Comparison of ENCODE assay signal across 2 cellular contexts in the genomic region with DNA sequence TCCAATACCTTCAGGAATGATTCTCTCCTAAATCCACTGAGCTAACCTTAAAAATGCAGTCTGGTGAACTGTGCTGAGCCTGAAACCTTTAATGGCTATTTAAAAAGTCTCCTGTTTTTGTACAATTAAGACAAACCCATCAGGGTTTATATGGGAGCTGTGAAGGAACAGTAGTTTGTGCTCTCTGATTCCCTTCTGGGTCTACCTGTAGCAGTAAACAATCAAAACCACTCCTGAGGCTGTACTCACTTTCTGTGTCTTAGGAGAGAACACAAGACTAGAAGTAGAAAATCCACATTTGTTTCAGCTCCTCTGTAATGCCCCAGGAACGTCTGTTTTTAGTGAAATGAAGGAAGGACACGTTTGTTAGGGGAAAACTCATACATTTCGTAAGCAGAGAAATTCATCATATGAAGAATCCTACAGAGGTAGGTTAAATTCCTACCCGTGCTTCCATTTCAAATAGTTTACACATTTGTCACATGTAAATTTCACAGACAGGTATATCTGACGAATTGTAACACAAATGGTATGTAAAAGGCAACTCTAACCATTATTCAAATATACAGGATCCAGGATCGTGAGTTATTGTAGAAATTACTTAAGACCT.
TF ChIP-seq lines count a peak whose summit lies in the region.

No MANE protein-coding gene starts in this region.

TF ChIP-seq in A549, 52 proteins besides CTCF, POLR2A, EP300 and RAD21:
- TF ChIP-seq PHF8 (IDR thresholded peaks at IDR 0.05; ENCODE audit: borderline replicate concordance, low read depth) (no peak), CBX2 (IDR thresholded peaks at IDR 0.05; ENCODE audit: borderline replicate concordance, low read depth) (no peak), FOSL2 (IDR thresholded peaks at IDR 0.05) (no peak), FOSL2 (CRISPR knock-in tag; IDR thresholded peaks at IDR 0.05) (no peak), RFX5 (IDR thresholded peaks at IDR 0.05) (no peak), POLR2AphosphoS2 (conservative IDR thresholded peaks at IDR 0.05; ENCODE audit: low read length) (no peak), TFCP2L1 (CRISPR knock-in tag; IDR thresholded peaks at IDR 0.05) (no peak), RCOR1 (IDR thresholded peaks at IDR 0.05; ENCODE audit: low read depth, low read length) (no peak), HOXA7 (CRISPR knock-in tag; IDR thresholded peaks at IDR 0.05) (no peak), NPAS2 (CRISPR knock-in tag; IDR thresholded peaks at IDR 0.05; ENCODE audit: borderline replicate concordance) (no peak), KDM5A (IDR thresholded peaks at IDR 0.05) (no peak), HEYL (CRISPR knock-in tag; IDR thresholded peaks at IDR 0.05) (no peak)
- TF ChIP-seq, protein P1, sequence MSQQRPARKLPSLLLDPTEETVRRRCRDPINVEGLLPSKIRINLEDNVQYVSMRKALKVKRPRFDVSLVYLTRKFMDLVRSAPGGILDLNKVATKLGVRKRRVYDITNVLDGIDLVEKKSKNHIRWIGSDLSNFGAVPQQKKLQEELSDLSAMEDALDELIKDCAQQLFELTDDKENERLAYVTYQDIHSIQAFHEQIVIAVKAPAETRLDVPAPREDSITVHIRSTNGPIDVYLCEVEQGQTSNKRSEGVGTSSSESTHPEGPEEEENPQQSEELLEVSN (IDR thresholded peaks at IDR 0.05; ENCODE audit: borderline replicate concordance, low read depth), result no peak
- TF ChIP-seq, protein P2, sequence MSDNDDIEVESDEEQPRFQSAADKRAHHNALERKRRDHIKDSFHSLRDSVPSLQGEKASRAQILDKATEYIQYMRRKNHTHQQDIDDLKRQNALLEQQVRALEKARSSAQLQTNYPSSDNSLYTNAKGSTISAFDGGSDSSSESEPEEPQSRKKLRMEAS (IDR thresholded peaks at IDR 0.05), result no peak

TF ChIP-seq in GM12878, 131 proteins besides CTCF, POLR2A, EP300 and RAD21:
- TF ChIP-seq RFX5 (IDR thresholded peaks at IDR 0.05; ENCODE audit: low read depth, low read length) (no peak), SMC3 (IDR thresholded peaks at IDR 0.05; ENCODE audit: borderline replicate concordance, low read length) (no peak), NRF1 (conservative IDR thresholded peaks at IDR 0.05; ENCODE audit: low read depth, low read length) (no peak), CHD4 (IDR thresholded peaks at IDR 0.05) (no peak), POLR2AphosphoS2 (IDR thresholded peaks at IDR 0.05; ENCODE audit: low read depth, low read length) (no peak), TCF12 (IDR thresholded peaks at IDR 0.05; ENCODE audit: low read depth, low read length) (no peak), ZZZ3 (IDR thresholded peaks at IDR 0.05; ENCODE audit: control insufficient read depth, insufficient read length, low read depth) (no peak), RELA (IDR thresholded peaks at IDR 0.05; ENCODE audit: borderline replicate concordance, partially characterized antibody) (no peak), MYC (IDR thresholded peaks at IDR 0.05; ENCODE audit: insufficient read depth, insufficient read length, insufficient replicate concordance, low read length, severe bottlenecking) (no peak), TCF3 (IDR thresholded peaks at IDR 0.05; ENCODE audit: borderline replicate concordance, insufficient read depth, low read depth, low read length) (no peak), TARDBP (IDR thresholded peaks at IDR 0.05; ENCODE audit: borderline replicate concordance) (no peak), CEBPB (IDR thresholded peaks at IDR 0.05; ENCODE audit: borderline replicate concordance in 1 of 2, low read depth in 2 of 2, low read length in 2 of 2) (no peak), HDGF (IDR thresholded peaks at IDR 0.05) (no peak), ZSCAN29 (IDR thresholded peaks at IDR 0.05) (no peak), SRF (IDR thresholded peaks at IDR 0.05; ENCODE audit: low read depth in 2 of 2, low read length in 2 of 2) (no peak)
- TF ChIP-seq, protein P3, sequence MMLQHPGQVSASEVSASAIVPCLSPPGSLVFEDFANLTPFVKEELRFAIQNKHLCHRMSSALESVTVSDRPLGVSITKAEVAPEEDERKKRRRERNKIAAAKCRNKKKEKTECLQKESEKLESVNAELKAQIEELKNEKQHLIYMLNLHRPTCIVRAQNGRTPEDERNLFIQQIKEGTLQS (IDR thresholded peaks at IDR 0.05; ENCODE audit: borderline replicate concordance, extremely low read depth, low read depth, low read length), result no peak
- TF ChIP-seq, protein P4, sequence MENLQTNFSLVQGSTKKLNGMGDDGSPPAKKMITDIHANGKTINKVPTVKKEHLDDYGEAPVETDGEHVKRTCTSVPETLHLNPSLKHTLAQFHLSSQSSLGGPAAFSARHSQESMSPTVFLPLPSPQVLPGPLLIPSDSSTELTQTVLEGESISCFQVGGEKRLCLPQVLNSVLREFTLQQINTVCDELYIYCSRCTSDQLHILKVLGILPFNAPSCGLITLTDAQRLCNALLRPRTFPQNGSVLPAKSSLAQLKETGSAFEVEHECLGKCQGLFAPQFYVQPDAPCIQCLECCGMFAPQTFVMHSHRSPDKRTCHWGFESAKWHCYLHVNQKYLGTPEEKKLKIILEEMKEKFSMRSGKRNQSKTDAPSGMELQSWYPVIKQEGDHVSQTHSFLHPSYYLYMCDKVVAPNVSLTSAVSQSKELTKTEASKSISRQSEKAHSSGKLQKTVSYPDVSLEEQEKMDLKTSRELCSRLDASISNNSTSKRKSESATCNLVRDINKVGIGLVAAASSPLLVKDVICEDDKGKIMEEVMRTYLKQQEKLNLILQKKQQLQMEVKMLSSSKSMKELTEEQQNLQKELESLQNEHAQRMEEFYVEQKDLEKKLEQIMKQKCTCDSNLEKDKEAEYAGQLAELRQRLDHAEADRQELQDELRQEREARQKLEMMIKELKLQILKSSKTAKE (IDR thresholded peaks at IDR 0.05; ENCODE audit: low read depth, poor library complexity, severe bottlenecking), result no peak
- TF ChIP-seq, protein P5, sequence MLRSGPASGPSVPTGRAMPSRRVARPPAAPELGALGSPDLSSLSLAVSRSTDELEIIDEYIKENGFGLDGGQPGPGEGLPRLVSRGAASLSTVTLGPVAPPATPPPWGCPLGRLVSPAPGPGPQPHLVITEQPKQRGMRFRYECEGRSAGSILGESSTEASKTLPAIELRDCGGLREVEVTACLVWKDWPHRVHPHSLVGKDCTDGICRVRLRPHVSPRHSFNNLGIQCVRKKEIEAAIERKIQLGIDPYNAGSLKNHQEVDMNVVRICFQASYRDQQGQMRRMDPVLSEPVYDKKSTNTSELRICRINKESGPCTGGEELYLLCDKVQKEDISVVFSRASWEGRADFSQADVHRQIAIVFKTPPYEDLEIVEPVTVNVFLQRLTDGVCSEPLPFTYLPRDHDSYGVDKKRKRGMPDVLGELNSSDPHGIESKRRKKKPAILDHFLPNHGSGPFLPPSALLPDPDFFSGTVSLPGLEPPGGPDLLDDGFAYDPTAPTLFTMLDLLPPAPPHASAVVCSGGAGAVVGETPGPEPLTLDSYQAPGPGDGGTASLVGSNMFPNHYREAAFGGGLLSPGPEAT (IDR thresholded peaks at IDR 0.05; ENCODE audit: low read depth), result no peak
- TF ChIP-seq, protein P6, sequence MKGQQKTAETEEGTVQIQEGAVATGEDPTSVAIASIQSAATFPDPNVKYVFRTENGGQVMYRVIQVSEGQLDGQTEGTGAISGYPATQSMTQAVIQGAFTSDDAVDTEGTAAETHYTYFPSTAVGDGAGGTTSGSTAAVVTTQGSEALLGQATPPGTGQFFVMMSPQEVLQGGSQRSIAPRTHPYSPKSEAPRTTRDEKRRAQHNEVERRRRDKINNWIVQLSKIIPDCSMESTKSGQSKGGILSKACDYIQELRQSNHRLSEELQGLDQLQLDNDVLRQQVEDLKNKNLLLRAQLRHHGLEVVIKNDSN (IDR thresholded peaks at IDR 0.05; ENCODE audit: borderline replicate concordance, extremely low read length, insufficient read depth, low read depth, low read length), result no peak
